Comparison of ENCODE assay signal across 9 cellular contexts in the genomic region with DNA sequence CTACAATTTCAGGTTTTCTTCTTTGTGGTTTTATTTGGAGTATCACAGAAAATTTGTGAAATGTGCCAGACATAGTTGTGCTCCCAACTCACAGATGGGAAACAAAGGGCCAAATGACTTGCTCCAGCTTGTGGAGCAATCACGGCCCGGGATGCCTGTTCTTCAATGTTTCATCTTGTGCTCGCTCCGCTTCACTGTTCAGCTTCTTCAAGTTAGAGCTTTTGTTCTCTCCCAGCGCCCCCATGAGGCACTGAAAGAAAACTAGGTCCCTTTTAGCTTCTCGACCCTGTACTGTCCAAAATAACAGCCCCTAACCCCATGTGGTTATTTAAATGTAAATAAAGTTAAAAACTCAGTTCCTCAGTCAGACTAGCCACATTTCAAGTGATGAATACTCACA.
A peak's percentile ranks its signal among the peaks of the same experiment; 100 is the strongest.
DNase-seq lines count a peak whose midpoint lies in the region; ATAC-seq and TF ChIP-seq lines count a peak whose summit lies in the region.
"Had no signal": no experiment of that assay in that cellular context is flagged by ENCODE, and none has a peak within 500 bp of the region (broad histone marks: within the 10 kb centered on the region; RNA-seq: fewer than 3 reads in every experiment).

No MANE protein-coding gene starts in this region.

- H3K36me3 ChIP-seq in cardiac muscle cell (no peaks in the 10 kb centered on the region), RWPE2 (ENCODE audit: low read depth) (no peaks in the 10 kb centered on the region)

- TF ChIP-seq CTCF in cardiac muscle cell (IDR thresholded peaks at IDR 0.05; ENCODE audit: low read depth, low read length) (peak; percentile 26), RWPE2 (IDR thresholded peaks at IDR 0.05; ENCODE audit: poor library complexity, severe bottlenecking) (peak; percentile 40), glutamatergic neuron (IDR thresholded peaks at IDR 0.05; ENCODE audit: partially characterized antibody, unreplicated experiment) (no peak), type B pancreatic cell (conservative IDR thresholded peaks at IDR 0.05) (peak; percentile 49)

- H3K4me1 ChIP-seq in cardiac muscle cell (ENCODE audit: low read depth) (no peaks in the 10 kb centered on the region), RWPE2 (ENCODE audit: insufficient read depth, poor library complexity, severe bottlenecking) (no peaks in the 10 kb centered on the region)

- H3K27ac ChIP-seq in cardiac muscle cell (no peak overlapping the region), RWPE2 (ENCODE audit: poor library complexity, severe bottlenecking) (no peak overlapping the region)

- H3K27ac Mint-ChIP-seq in glutamatergic neuron (ENCODE audit: unreplicated experiment) (no peak overlapping the region), type B pancreatic cell (no peak overlapping the region)
- H3K27ac Mint-ChIP-seq: B cell had no signal

- H3K27me3 ChIP-seq in cardiac muscle cell (no peaks in the 10 kb centered on the region), RWPE2 (ENCODE audit: insufficient read depth, poor library complexity, severe bottlenecking) (no peaks in the 10 kb centered on the region)

- ATAC-seq in RWPE2 (ENCODE audit: low read depth) (peak; percentile 44; the same call in 2 of the 3 replicates), GM21381 (IDR thresholded peaks at IDR 0.05; ENCODE audit: unreplicated experiment) (no peak), HG02798 (IDR thresholded peaks at IDR 0.05; ENCODE audit: poor library complexity, unreplicated experiment) (no peak)

- no peak overlapping the region for H3K4me3 Mint-ChIP-seq in glutamatergic neuron (ENCODE audit: unreplicated experiment)
- no peak overlapping the region for H3K4me3 Mint-ChIP-seq in type B pancreatic cell
- H3K4me3 Mint-ChIP-seq: B cell had no signal

- peak; percentile 26 to 40 for DNase-seq in cardiac muscle cell (ENCODE audit: low read depth in 1 of 2, low spot score in 1 of 2)
- DNase-seq in cardiac septum (ENCODE audit: low spot score), result no peak
- no peak for DNase-seq in RWPE2 (ENCODE audit: low spot score)
- peak; percentile 25 for DNase-seq in glutamatergic neuron
- no peak for DNase-seq in type B pancreatic cell (ENCODE audit: extremely low spot score, unreplicated experiment)
- DNase-seq in middle frontal gyrus (ENCODE audit: extremely low spot score, low spot score), result no peak

- H3K36me3 Mint-ChIP-seq in glutamatergic neuron (ENCODE audit: unreplicated experiment) (no peaks in the 10 kb centered on the region), type B pancreatic cell (no peaks in the 10 kb centered on the region)

- no peaks in the 10 kb centered on the region for H3K9me3 ChIP-seq in cardiac muscle cell (ENCODE audit: low read depth)
- no peaks in the 10 kb centered on the region for H3K9me3 ChIP-seq in RWPE2 (ENCODE audit: severe bottlenecking)

- H3K9me3 Mint-ChIP-seq in glutamatergic neuron (ENCODE audit: unreplicated experiment) (no peaks in the 10 kb centered on the region), type B pancreatic cell (no peaks in the 10 kb centered on the region)

- intact Hi-C loops in cardiac septum (cut with DNase I), result loop anchor here (10.0 kb wide), 1 partner anchor 523 kb away; no protein-coding TSS in a partner anchor

- H3K4me3 ChIP-seq in cardiac muscle cell (no peak overlapping the region), RWPE2 (ENCODE audit: severe bottlenecking) (no peak overlapping the region)

- no peaks in the 10 kb centered on the region for H3K27me3 Mint-ChIP-seq in glutamatergic neuron (ENCODE audit: unreplicated experiment)
- peaks cover 16% of the 10 kb centered on the region for H3K27me3 Mint-ChIP-seq in type B pancreatic cell
- H3K27me3 Mint-ChIP-seq: B cell had no signal

- H3K4me1 Mint-ChIP-seq in glutamatergic neuron (ENCODE audit: low read depth, unreplicated experiment), result no peaks in the 10 kb centered on the region
- no peaks in the 10 kb centered on the region for H3K4me1 Mint-ChIP-seq in type B pancreatic cell (ENCODE audit: unreplicated experiment)
- H3K4me1 Mint-ChIP-seq: B cell had no signal

Comparison
In these comparisons a context has a peak if more than half of its experiments do, and no peak if none do; other contexts are left out.
1. DNase-seq: peak in cardiac muscle cell (2 of 2) and glutamatergic neuron (single experiment); none in cardiac septum (single experiment), RWPE2 (single experiment), type B pancreatic cell (single experiment) and middle frontal gyrus (single experiment).